24 cellular contexts compared by ENCODE assay signal in the genomic region with DNA sequence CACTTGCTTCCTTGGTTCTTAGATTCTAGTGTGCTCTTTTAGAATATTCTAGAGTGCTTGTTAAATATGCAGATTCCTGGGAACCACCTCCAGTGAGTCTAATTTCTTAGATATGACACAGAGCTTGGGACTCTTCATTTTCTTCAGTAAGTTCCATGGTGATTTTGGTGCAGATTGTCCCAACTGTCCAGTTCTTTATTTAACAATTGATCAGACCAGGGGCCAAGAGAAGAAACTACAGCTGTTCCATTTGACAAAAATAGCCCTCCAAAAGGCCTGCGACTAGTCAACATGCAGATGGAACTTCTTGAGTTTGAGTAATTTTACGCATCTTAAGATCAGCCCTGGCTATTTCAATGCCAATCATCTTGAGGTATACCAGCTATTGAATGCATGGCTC.
"Had no signal": no experiment of that assay in that cellular context is flagged by ENCODE, and none has a peak within 500 bp of the region (broad histone marks: within the 10 kb centered on the region; RNA-seq: fewer than 3 reads in every experiment).

No MANE protein-coding gene starts in this region.

- H3K79me2 ChIP-seq: hepatocyte had no signal

- H3K36me3 Mint-ChIP-seq: memory B cell; naive thymus-derived CD4-positive, alpha-beta T cell; natural killer cell treated with Interleukin-12 subunit alpha and Interleukin-12 subunit beta and Interleukin-15 and Interleukin-18, amount 100 ng/mL, for 72 hours; stimulated activated effector memory CD8-positive, alpha-beta T cell treated with anti-CD3 and anti-CD28 coated beads, Interleukin-12 subunit alpha, Interleukin-12 subunit beta, amount 100 ng/mL, for 72 hours had no signal

- DNase-seq: heart right ventricle; left ventricle myocardium inferior; naive thymus-derived CD4-positive, alpha-beta T cell; nucleus accumbens; pancreas; posterior cingulate gyrus; psoas muscle; right lobe of liver; stimulated activated CD4-positive, alpha-beta T cell treated with anti-CD3 and anti-CD28 coated beads, Interleukin-12 subunit alpha, Interleukin-12 subunit beta, amount 100 ng/mL, for 4 hours; stimulated activated CD4-positive, alpha-beta T cell treated with anti-CD3 and anti-CD28 coated beads, Interleukin-15, amount 100 ng/mL, for 24 hours; stimulated activated CD4-positive, alpha-beta T cell treated with anti-CD3 and anti-CD28 coated beads, Interleukin-4, amount 100 ng/mL, for 24 hours; stimulated activated naive CD4-positive, alpha-beta T cell; tibial artery; upper lobe of left lung had no signal

- ATAC-seq: heart right ventricle; naive thymus-derived CD4-positive, alpha-beta T cell; natural killer cell treated with Interleukin-12 subunit alpha and Interleukin-12 subunit beta and Interleukin-15 and Interleukin-18, amount 100 ng/mL, for 72 hours; pancreas; psoas muscle; right lobe of liver; stimulated activated effector memory CD8-positive, alpha-beta T cell treated with anti-CD3 and anti-CD28 coated beads, Interleukin-12 subunit alpha, Interleukin-12 subunit beta, amount 100 ng/mL, for 72 hours had no signal

- H3K27ac ChIP-seq: heart right ventricle, hepatocyte, left ventricle myocardium inferior, pancreas, psoas muscle, right lobe of liver, skin epidermis, suprapubic skin, thoracic aorta, tibial artery, upper lobe of left lung, vagina had no signal

- H3K4me1 ChIP-seq: left ventricle myocardium inferior, pancreas, psoas muscle had no signal

- H3K27me3 ChIP-seq: heart right ventricle, hepatocyte, pancreas, right lobe of liver, suprapubic skin, tibial artery, upper lobe of left lung, vagina had no signal

- H3K27me3 Mint-ChIP-seq: memory B cell; naive thymus-derived CD4-positive, alpha-beta T cell; natural killer cell treated with Interleukin-12 subunit alpha and Interleukin-12 subunit beta and Interleukin-15 and Interleukin-18, amount 100 ng/mL, for 72 hours had no signal

- H2AFZ ChIP-seq: hepatocyte had no signal

- H3K36me3 ChIP-seq: heart right ventricle, left ventricle myocardium inferior, pancreas, right lobe of liver, suprapubic skin, thoracic aorta, tibial artery, upper lobe of left lung, vagina had no signal

- H3K4me3 Mint-ChIP-seq: memory B cell; naive thymus-derived CD4-positive, alpha-beta T cell; natural killer cell treated with Interleukin-12 subunit alpha and Interleukin-12 subunit beta and Interleukin-15 and Interleukin-18, amount 100 ng/mL, for 72 hours; neural crest cell; stimulated activated effector memory CD8-positive, alpha-beta T cell treated with anti-CD3 and anti-CD28 coated beads, Interleukin-12 subunit alpha, Interleukin-12 subunit beta, amount 100 ng/mL, for 72 hours; stimulated activated naive CD8-positive, alpha-beta T cell treated with anti-CD3 and anti-CD28 coated beads, Interleukin-15, Interleukin-2, amounts not matched to agents 100 ng/mL and 50 ng/mL, for 24 hours had no signal

- H3K27ac Mint-ChIP-seq: memory B cell; naive thymus-derived CD4-positive, alpha-beta T cell; natural killer cell treated with Interleukin-12 subunit alpha and Interleukin-12 subunit beta and Interleukin-15 and Interleukin-18, amount 100 ng/mL, for 72 hours; stimulated activated effector memory CD8-positive, alpha-beta T cell treated with anti-CD3 and anti-CD28 coated beads, Interleukin-12 subunit alpha, Interleukin-12 subunit beta, amount 100 ng/mL, for 72 hours; stimulated activated naive CD8-positive, alpha-beta T cell treated with anti-CD3 and anti-CD28 coated beads, Interleukin-15, Interleukin-2, amounts not matched to agents 100 ng/mL and 50 ng/mL, for 24 hours had no signal

- H3K4me1 Mint-ChIP-seq: memory B cell; stimulated activated effector memory CD8-positive, alpha-beta T cell treated with anti-CD3 and anti-CD28 coated beads, Interleukin-12 subunit alpha, Interleukin-12 subunit beta, amount 100 ng/mL, for 72 hours had no signal

- H3K9me3 Mint-ChIP-seq: memory B cell; natural killer cell treated with Interleukin-12 subunit alpha and Interleukin-12 subunit beta and Interleukin-15 and Interleukin-18, amount 100 ng/mL, for 72 hours; stimulated activated effector memory CD8-positive, alpha-beta T cell treated with anti-CD3 and anti-CD28 coated beads, Interleukin-12 subunit alpha, Interleukin-12 subunit beta, amount 100 ng/mL, for 72 hours; stimulated activated naive CD8-positive, alpha-beta T cell treated with anti-CD3 and anti-CD28 coated beads, Interleukin-15, Interleukin-2, amounts not matched to agents 100 ng/mL and 50 ng/mL, for 24 hours had no signal

- H3K9me3 ChIP-seq: heart right ventricle, left ventricle myocardium inferior, pancreas, psoas muscle, right lobe of liver, suprapubic skin, thoracic aorta, tibial artery, upper lobe of left lung, vagina had no signal

- H3K4me3 ChIP-seq: heart right ventricle, hepatocyte, left ventricle myocardium inferior, pancreas, psoas muscle, right lobe of liver, skin epidermis, suprapubic skin, thoracic aorta, tibial artery, upper lobe of left lung, vagina had no signal

- H3K4me2 ChIP-seq: hepatocyte had no signal
